ENCODE assay signal across 14 cellular contexts in the genomic region with DNA sequence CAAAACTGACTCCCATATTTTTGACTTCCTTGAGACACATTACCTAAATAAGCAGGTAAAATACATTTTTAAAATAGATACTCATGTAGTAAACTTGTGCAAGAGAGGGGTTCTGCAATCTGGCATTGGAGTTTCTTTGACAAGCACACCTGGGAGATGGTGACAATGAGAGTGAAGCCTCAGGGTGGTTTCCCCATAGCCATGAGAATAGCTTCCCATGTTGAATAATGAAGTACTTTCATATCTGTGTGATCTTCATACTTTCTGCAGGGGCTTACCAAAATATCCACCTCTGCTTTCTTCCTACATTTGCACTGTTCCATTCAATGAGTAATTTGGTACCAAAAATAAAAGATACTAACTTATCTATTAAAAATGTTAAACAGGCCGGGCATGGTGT.
DNase-seq lines count a peak whose midpoint lies in the region; ATAC-seq lines count a peak whose summit lies in the region.
"Had no signal": no experiment of that assay in that cellular context is flagged by ENCODE, and none has a peak within 500 bp of the region (broad histone marks: within the 10 kb centered on the region; RNA-seq: fewer than 3 reads in every experiment).

No MANE protein-coding gene starts in this region.

- ATAC-seq in GM18870 (IDR thresholded peaks at IDR 0.05; ENCODE audit: unreplicated experiment) (peak; percentile 69), GM21786 (IDR thresholded peaks at IDR 0.05; ENCODE audit: unreplicated experiment) (peak; percentile 66), HG03060 (IDR thresholded peaks at IDR 0.05; ENCODE audit: low read depth, unreplicated experiment) (peak; percentile 47)
- ATAC-seq: activated T-helper 17 cell treated with anti-CD3 and anti-CD28 coated beads, Interleukin-2, amount 50 U/mL, for 72 hours; pancreas had no signal

- DNase-seq in GDM1 (lab: John Stamatoyannopoulos, UW) (no peak), NCI-H2081 (lab: John Stamatoyannopoulos, UW) (no peak), DMS79 (lab: John Stamatoyannopoulos, UW) (no peak)
- no peak for DNase-seq in stimulated activated CD4-positive, alpha-beta T cell treated with anti-CD3 and anti-CD28 coated beads, Interleukin-2, amount 100 ng/mL, for 48 hours
- DNase-seq: activated CD4-positive, CD25-positive, alpha-beta regulatory T cell; head of caudate nucleus; immature natural killer cell; NCI-H187 treated with DMSO at 0.1 percent for 48 hours; pancreas; tibial artery had no signal
